9 cellular contexts compared by ENCODE assay signal in genomic region chr5:121962943-121963342, GRCh38. TPM values are rescaled to one million over a fixed set of nuclear protein-coding genes. Genes with fewer than 3 reads are reported as not detected.
DNase-seq lines count a peak whose midpoint lies in the region; ATAC-seq and TF ChIP-seq lines count a peak whose summit lies in the region.
"Had no signal": no experiment of that assay in that cellular context is flagged by ENCODE, and none has a peak within 500 bp of the region (broad histone marks: within the 10 kb centered on the region; RNA-seq: fewer than 3 reads in every experiment).

No MANE protein-coding gene starts in this region.

- H3K27ac ChIP-seq in heart right ventricle (peak overlapping the region in 2 of 10 donors; percentile 49 to 88), liver (ENCODE audit: low read depth in 1 of 2, low read length in 2 of 2) (no peak overlapping the region), urinary bladder (ENCODE audit: low read depth) (no peak overlapping the region)

- H3K27me3 ChIP-seq in heart right ventricle (peaks cover 0 to 7% (median 0%) of the 10 kb centered on the region in 7 donors), liver (ENCODE audit: control insufficient read depth in 4 of 4, insufficient read depth in 4 of 4, low read length in 3 of 4) (no peaks in the 10 kb centered on the region)

- 47 to 54% methylated on average over 3 of the region's 3 CpGs for WGBS in heart right ventricle, 2 donors
- 49% methylated on average over 3 of the region's 3 CpGs for WGBS in liver
- 43% methylated on average over 3 of the region's 3 CpGs for WGBS in urinary bladder

- H3K9me3 ChIP-seq in heart right ventricle, result peaks cover 0 to 15% (median 0%) of the 10 kb centered on the region in 11 donors
- no peaks in the 10 kb centered on the region for H3K9me3 ChIP-seq in liver (ENCODE audit: control insufficient read depth in 4 of 4, low read length in 3 of 4)

- ATAC-seq in heart right ventricle, result no peak
- ATAC-seq in activated naive CD8-positive, alpha-beta T cell treated with anti-CD3 and anti-CD28 coated beads, Interleukin-2, amount 50 U/mL, for 24 hours, result no peak
- no peak for ATAC-seq in HG03135 (IDR thresholded peaks at IDR 0.05; ENCODE audit: unreplicated experiment)

- H3K4me3 ChIP-seq in heart right ventricle (peak overlapping the region in 9 of 10 donors; percentile 66 to 92 (median 82)), liver (ENCODE audit: low read depth in 1 of 3, low read length in 3 of 3) (peak overlapping the region; percentile 91 to 99 (median 95)), urinary bladder (ENCODE audit: low read depth, low read length) (peak overlapping the region; percentile 83)

- H3K27me3 Mint-ChIP-seq in activated naive CD8-positive, alpha-beta T cell treated with anti-CD3 and anti-CD28 coated beads, Interleukin-2, amount 50 U/mL, for 24 hours, result peaks cover 8% of the 10 kb centered on the region

- peaks cover 25% of the 10 kb centered on the region for H3K36me3 Mint-ChIP-seq in activated naive CD8-positive, alpha-beta T cell treated with anti-CD3 and anti-CD28 coated beads, Interleukin-2, amount 50 U/mL, for 24 hours (ENCODE audit: low read depth)

- intact Hi-C loops in heart right ventricle (cut with DNase I) (loop anchor here in 5 of 10 donors (10.0 kb wide), 3 partner anchors 112 to 142 kb away; partner anchors contain the start of gene LOX (in 3 of the 5)), cardiac septum (cut with DNase I) (loop anchor here (5.0 kb wide), 1 partner anchor 114 kb away; the partner anchor contains the start of gene LOX)

- H3K9ac ChIP-seq in liver (ENCODE audit: low read depth in 1 of 2, low read length in 2 of 2), result peak overlapping the region; percentile 66 to 77

- peak overlapping the region; percentile 99 for H3K27ac Mint-ChIP-seq in activated naive CD8-positive, alpha-beta T cell treated with anti-CD3 and anti-CD28 coated beads, Interleukin-2, amount 50 U/mL, for 24 hours

- H3K36me3 ChIP-seq in heart right ventricle (peaks cover 0 to 3% (median 0%) of the 10 kb centered on the region in 9 donors), liver (ENCODE audit: control insufficient read depth in 4 of 4, insufficient read depth in 3 of 4, low read depth in 1 of 4, low read length in 3 of 4) (no peaks in the 10 kb centered on the region), urinary bladder (ENCODE audit: insufficient read depth) (no peaks in the 10 kb centered on the region)

- H3K9me3 Mint-ChIP-seq in activated naive CD8-positive, alpha-beta T cell treated with anti-CD3 and anti-CD28 coated beads, Interleukin-2, amount 50 U/mL, for 24 hours, result peaks cover 14% of the 10 kb centered on the region

- H3K4me1 ChIP-seq in heart right ventricle, result peaks cover 5 to 22% (median 18%) of the 10 kb centered on the region in 9 donors
- peaks cover 0 to 17% (median 11%) of the 10 kb centered on the region in 4 donors for H3K4me1 ChIP-seq in liver (ENCODE audit: control insufficient read depth in 4 of 4, insufficient read depth in 4 of 4, low read length in 3 of 4)
- H3K4me1 ChIP-seq in urinary bladder (ENCODE audit: insufficient read depth), result no peaks in the 10 kb centered on the region

- TF ChIP-seq CTCF in heart right ventricle (IDR thresholded peaks at IDR 0.05) (no peak), liver (IDR thresholded peaks at IDR 0.05; ENCODE audit: low read depth, low read length, missing input control) (no peak)

- DNase-seq in heart right ventricle (no peak), cardiac septum (ENCODE audit: low spot score) (no peak), NCI-H774 (lab: John Stamatoyannopoulos, UW) (no peak)
- no peak for DNase-seq in activated naive CD8-positive, alpha-beta T cell treated with anti-CD3 and anti-CD28 coated beads, Interleukin-2, amount 50 U/mL, for 24 hours
- DNase-seq in stimulated activated CD8-positive, alpha-beta memory T cell treated with anti-CD3 and anti-CD28 coated beads, Interleukin-4, amount 100 ng/mL, for 48 hours, result no peak
- DNase-seq: hypothalamus had no signal

- TF ChIP-seq RAD21 in liver (IDR thresholded peaks at IDR 0.05), result no peak

- peak overlapping the region; percentile 96 for H3K4me3 Mint-ChIP-seq in activated naive CD8-positive, alpha-beta T cell treated with anti-CD3 and anti-CD28 coated beads, Interleukin-2, amount 50 U/mL, for 24 hours

- peaks cover 49% of the 10 kb centered on the region for H3K4me1 Mint-ChIP-seq in activated naive CD8-positive, alpha-beta T cell treated with anti-CD3 and anti-CD28 coated beads, Interleukin-2, amount 50 U/mL, for 24 hours

TF ChIP-seq in liver, 16 proteins besides CTCF, POLR2A, EP300 and RAD21:
- TF ChIP-seq RXRA (IDR thresholded peaks at IDR 0.05) (no peak), JUND (IDR thresholded peaks at IDR 0.05) (no peak), ZBTB33 (IDR thresholded peaks at IDR 0.05) (no peak), TAF1 (conservative IDR thresholded peaks at IDR 0.05) (no peak), NR2F2 (IDR thresholded peaks at IDR 0.05) (no peak), GABPA (IDR thresholded peaks at IDR 0.05 in 1 of 2, conservative IDR thresholded peaks at IDR 0.05 in 1 of 2) (no peak), YY1 (IDR thresholded peaks at IDR 0.05) (no peak), FOXA2 (IDR thresholded peaks at IDR 0.05) (no peak)

RNA-seq across cellular contexts. Expression of gene SRFBP1, which starts 1.2 kb away (rescaled TPM):
- 10 to 100 TPM in 1 of 10 donors, 1 to 10 TPM in 9; 6.4 to 10.4 (median 7.9) TPM for total RNA-seq in heart right ventricle
- 1 to 10 TPM; 1.3 to 2.8 TPM for polyA plus RNA-seq in heart right ventricle
- 6.5 TPM for total RNA-seq in cardiac septum
- 10 to 100 TPM in 1 of 2 donors, 1 to 10 TPM in 1; 7.8 to 10.1 TPM for total RNA-seq in liver
- 1 to 10 TPM; 2.7 to 4.5 TPM for polyA plus RNA-seq in liver
- total RNA-seq in urinary bladder, result 33.5 TPM
- 5.8 TPM for polyA plus RNA-seq in urinary bladder
